In genomic region chr1:13443506-13443905, GRCh38 we compare ENCODE assay signal across 1 cellular context.
TF ChIP-seq lines count a peak whose summit lies in the region.

No MANE protein-coding gene starts in this region.

TF ChIP-seq in GM23338, 12 proteins besides CTCF, POLR2A, EP300 and RAD21:
- TF ChIP-seq CREB1 (CRISPR knock-in tag; IDR thresholded peaks at IDR 0.05; ENCODE audit: low read depth) (no peak), EZH2 (IDR thresholded peaks at IDR 0.05; ENCODE audit: low read depth, unreplicated experiment) (no peak), ZNF114 (CRISPR knock-in tag; IDR thresholded peaks at IDR 0.05) (no peak), ZNF462 (CRISPR knock-in tag; IDR thresholded peaks at IDR 0.05) (no peak)
